Comparison of ENCODE assay signal across 25 cellular contexts in the genomic region with DNA sequence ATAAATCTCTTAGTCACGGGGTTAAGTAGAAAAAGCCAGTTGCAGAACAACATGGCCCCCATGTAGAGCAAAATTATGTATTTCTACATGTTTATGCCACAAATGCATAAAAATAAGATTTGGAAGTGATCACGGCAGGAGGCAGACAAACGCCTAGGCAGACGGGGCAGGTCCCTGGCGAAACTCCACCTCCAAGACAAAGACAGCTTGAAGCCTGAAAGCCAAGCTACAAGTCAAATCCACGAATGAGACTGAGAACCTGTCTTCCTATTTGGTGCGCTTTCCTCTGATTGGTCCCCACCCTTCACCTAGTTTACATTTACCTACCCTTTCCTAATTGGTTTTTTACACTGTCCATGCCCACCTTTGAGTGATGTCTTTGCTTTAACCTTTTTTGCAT. TPM values are rescaled to one million over a fixed set of nuclear protein-coding genes. Genes with fewer than 3 reads are reported as not detected.
DNase-seq lines count a peak whose midpoint lies in the region; ATAC-seq, FAIRE-seq and TF ChIP-seq lines count a peak whose summit lies in the region.
"Had no signal": no experiment of that assay in that cellular context is flagged by ENCODE, and none has a peak within 500 bp of the region (broad histone marks: within the 10 kb centered on the region; RNA-seq: fewer than 3 reads in every experiment).

No MANE protein-coding gene starts in this region.

- intact Hi-C loops in Calu3 (cut with micrococcal nuclease; ENCODE audit: unreplicated experiment) = no loop called here

- DNase-seq in H9 (peak; percentile 83), H1 (ENCODE audit: low read depth in 1 of 2, low spot score in 2 of 2) (no peak), neural progenitor cell (ENCODE audit: low spot score) (peak; percentile 39), Calu3 (no peak), HUDEP-2 (lab: John Stamatoyannopoulos, UW; ENCODE audit: unreplicated experiment in 76 of 76) (no peak), NCI-H774 (lab: John Stamatoyannopoulos, UW) (no peak)
- DNase-seq in stimulated activated naive B cell treated with anti-CD40 and anti-IgM and Interleukin-4, amounts not matched to agents 10 μg/mL and 1 μg/mL and 100 μg/mL, for 72 hours = no peak
- DNase-seq: CD4-positive, alpha-beta T cell; DMS53; GM23248; MM.1S; NCI-H1092 treated with DMSO at 0.1 percent for 48 hours; NCI-H1436 treated with DMSO at 0.1 percent for 48 hours; NCI-H187 treated with DMSO at 0.1 percent for 48 hours; NCI-H2171 treated with DMSO at 0.1 percent for 48 hours; NCI-H345; NCI-H510A treated with DMSO at 0.1 percent for 48 hours; NCI-H748 treated with DMSO at 0.1 percent for 48 hours; SIG-M5 had no signal

- H2AK5ac ChIP-seq in H9 (ENCODE audit: insufficient read length, low read length) = no peak overlapping the region
- H2AK5ac ChIP-seq in H1 (ENCODE audit: low read depth, low read length) = no peak overlapping the region

- H3K79me2 ChIP-seq in H9 (ENCODE audit: insufficient read depth, low read length) (no peaks in the 10 kb centered on the region), H1 (ENCODE audit: control insufficient read depth in 1 of 2, insufficient read depth in 2 of 2, low read length in 2 of 2) (no peaks in the 10 kb centered on the region), neural progenitor cell (ENCODE audit: low read depth) (no peaks in the 10 kb centered on the region)

- H3K4me3 ChIP-seq in H1 (ENCODE audit: extremely low read depth in 1 of 4, insufficient read depth in 2 of 4, low read depth in 3 of 4, low read length in 4 of 4) (peak overlapping the region in 3 of 4 experiments; percentile 9 to 43 (median 29); a peak in 4 of 8 replicates), neural progenitor cell (peak overlapping the region; percentile 13)
- H3K4me3 ChIP-seq: BLaER1, GM23248, SK-N-MC had no signal

- H3K27ac ChIP-seq in H9 (ENCODE audit: insufficient read length, low read depth, low read length) = no peak overlapping the region
- H3K27ac ChIP-seq in angular gyrus (ENCODE audit: low read depth, low read length) = peak overlapping the region; percentile 91
- no peak overlapping the region for H3K27ac ChIP-seq in H1 (ENCODE audit: low read depth, low read length)
- H3K27ac ChIP-seq in neural progenitor cell = no peak overlapping the region
- H3K27ac ChIP-seq: BLaER1, GM23248, KMS-11, SK-N-MC had no signal

- H4K8ac ChIP-seq in H9 (replicated peaks; ENCODE audit: insufficient read length, low read depth, low read length) (no peak overlapping the region), H1 (ENCODE audit: extremely low read depth, insufficient read depth, low read length) (no peak overlapping the region)

- no peaks in the 10 kb centered on the region for H3K27me3 ChIP-seq in H9 (ENCODE audit: insufficient read depth, low read length)
- H3K27me3 ChIP-seq in H1 (replicated peaks in 1 of 4; ENCODE audit: control insufficient read depth in 3 of 4, extremely low read depth in 1 of 4, insufficient read depth in 3 of 4, low read length in 3 of 4) = no peaks in the 10 kb centered on the region
- no peaks in the 10 kb centered on the region for H3K27me3 ChIP-seq in neural progenitor cell
- H3K27me3 ChIP-seq: BLaER1 had no signal

- no peaks in the 10 kb centered on the region for H3K4me1 ChIP-seq in H9 (ENCODE audit: insufficient read depth, low read length)
- peaks cover 0 to 10% (median 5%) of the 10 kb centered on the region in 4 experiments; a peak in 3 of 7 replicates for H3K4me1 ChIP-seq in H1 (replicated peaks in 1 of 4; ENCODE audit: control insufficient read depth in 3 of 4, insufficient read depth in 4 of 4, low read length in 3 of 4)
- peaks cover 11% of the 10 kb centered on the region for H3K4me1 ChIP-seq in neural progenitor cell

- no peak for ATAC-seq in stimulated activated naive B cell treated with anti-CD40 and anti-IgM and Interleukin-4, amounts not matched to agents 10 μg/mL and 1 μg/mL and 100 μg/mL, for 72 hours (replicated peaks)

- POLR2A ChIA-PET in H1 (lab: Charles Lee; ENCODE audit: partially characterized antibody) = interaction anchor here (0.6 to 1.7 kb wide), 5 partner anchors 12 to 32 kb away, joined by 3 to 4 read pairs (median 4); partner anchors contain the start of genes AHCY and ITCH

- no peak overlapping the region for H3K4ac ChIP-seq in H9 (ENCODE audit: low read depth, low read length)
- H3K4ac ChIP-seq in H1 (replicated peaks; ENCODE audit: insufficient read length, low read depth, low read length) = no peak overlapping the region

- no CpG with 5 or more reads among the region's 7 CpGs for WGBS in H9 (ENCODE audit: extremely low coverage, insufficient read length, low lambda C conversion rate)
- WGBS in H1 (ENCODE audit: extremely low coverage in 1 of 2, insufficient coverage in 1 of 2, insufficient read length in 1 of 2, insufficient replicate concordance in 2 of 2, low coverage in 1 of 2, low lambda C conversion rate in 2 of 2, missing lambda C conversion rate in 1 of 2), 2 experiments = 43% methylated on average over 7 of the region's 7 CpGs; no CpG with 5 or more reads in 1 of the 2 experiments

- no peaks in the 10 kb centered on the region for H3F3A ChIP-seq in neural progenitor cell (ENCODE audit: low read depth)

- no peak for TF ChIP-seq EP300 in H1 (IDR thresholded peaks at IDR 0.05; ENCODE audit: borderline replicate concordance in 1 of 2, low read depth in 2 of 2, low read length in 2 of 2)

- no peak overlapping the region for H3K4me2 ChIP-seq in H9 (ENCODE audit: insufficient read depth, insufficient read length, low read length)
- H3K4me2 ChIP-seq in H1 (ENCODE audit: insufficient read depth in 1 of 2, low read depth in 2 of 2, low read length in 2 of 2) = peak overlapping the region in 1 of 2 experiments; percentile 49; a peak in 2 of 4 replicates
- peak overlapping the region; percentile 28 for H3K4me2 ChIP-seq in neural progenitor cell
- H3K4me2 ChIP-seq: BLaER1, KMS-11 had no signal

- H4K5ac ChIP-seq in H9 (ENCODE audit: insufficient read length, low read depth, low read length) (no peak overlapping the region), H1 (ENCODE audit: insufficient read length, low read depth, low read length) (no peak overlapping the region)

- H2BK20ac ChIP-seq in H9 (ENCODE audit: low read depth, low read length, poor library complexity, severe bottlenecking) = no peak overlapping the region
- H2BK20ac ChIP-seq in H1 (ENCODE audit: low read length) = no peak overlapping the region

- no peak overlapping the region; a peak in 1 of 7 replicates for H3K27ac Mint-ChIP-seq in H9
- H3K27ac Mint-ChIP-seq in neural progenitor cell = no peak overlapping the region
- H3K27ac Mint-ChIP-seq in Calu3 (ENCODE audit: unreplicated experiment) = no peak overlapping the region
- no peak overlapping the region for H3K27ac Mint-ChIP-seq in stimulated activated naive B cell treated with anti-CD40 and anti-IgM and Interleukin-4, amounts not matched to agents 10 μg/mL and 1 μg/mL and 100 μg/mL, for 72 hours
- H3K27ac Mint-ChIP-seq: CD4-positive, alpha-beta T cell had no signal

- H2BK120ac ChIP-seq in H9 (ENCODE audit: low read depth, low read length, poor library complexity, severe bottlenecking) (no peak overlapping the region), H1 (replicated peaks; ENCODE audit: low read depth, low read length) (no peak overlapping the region)

- TF ChIP-seq POLR2A in H1 (IDR thresholded peaks at IDR 0.05; ENCODE audit: control extremely low read depth in 1 of 2, low read depth in 2 of 2, low read length in 2 of 2) = no peak

- H2AFZ ChIP-seq in H9 (ENCODE audit: low read length) (no peak overlapping the region), H1 (ENCODE audit: low read length) (peak overlapping the region; percentile 93), neural progenitor cell (replicated peaks) (no peak overlapping the region)
- H2AFZ ChIP-seq: GM23248 had no signal

- no peak overlapping the region for H3T11ph ChIP-seq in H9 (ENCODE audit: low read length)

- H3K56ac ChIP-seq in H9 (ENCODE audit: insufficient read length, low read depth, low read length) = no peak overlapping the region
- H3K56ac ChIP-seq in H1 (replicated peaks; ENCODE audit: insufficient read length, low read depth, low read length) = no peak overlapping the region

- no peak for TF ChIP-seq RAD21 in H1 (IDR thresholded peaks at IDR 0.05 in 1 of 2, conservative IDR thresholded peaks at IDR 0.05 in 1 of 2; ENCODE audit: low read depth in 2 of 2, low read length in 2 of 2)

- H3K36me3 ChIP-seq in H1 (ENCODE audit: control insufficient read depth in 2 of 4, insufficient read depth in 4 of 4, low read length in 3 of 4) (no peaks in the 10 kb centered on the region), neural progenitor cell (no peaks in the 10 kb centered on the region)
- H3K36me3 ChIP-seq: BLaER1 had no signal

- TF ChIP-seq CTCF in H9 (conservative IDR thresholded peaks at IDR 0.05) (no peak), H1 (IDR thresholded peaks at IDR 0.05; ENCODE audit: control extremely low read depth in 1 of 3, insufficient read depth in 1 of 3, low read depth in 1 of 3, low read length in 3 of 3) (no peak), neural progenitor cell (IDR thresholded peaks at IDR 0.05) (no peak), Calu3 (IDR thresholded peaks at IDR 0.05; ENCODE audit: unreplicated experiment) (no peak)

- no peak overlapping the region for H2BK5ac ChIP-seq in H9 (ENCODE audit: insufficient read length, low read length)
- H2BK5ac ChIP-seq in H1 (ENCODE audit: low read depth, low read length) = 0 out of 2 replicates have a peak overlapping the region, but pooled peaks have one; percentile 8

- H3K79me1 ChIP-seq in H9 (ENCODE audit: insufficient read depth, low read depth, low read length, poor library complexity, severe bottlenecking) (no peaks in the 10 kb centered on the region), H1 (ENCODE audit: low read depth, low read length) (no peaks in the 10 kb centered on the region)

- no peak overlapping the region for H2BK12ac ChIP-seq in H9 (ENCODE audit: insufficient read length, low read depth, low read length)
- no peak overlapping the region for H2BK12ac ChIP-seq in H1 (ENCODE audit: low read depth, low read length)

- H3K27me3 Mint-ChIP-seq in H9 (ENCODE audit: low read depth) = no peaks in the 10 kb centered on the region
- no peaks in the 10 kb centered on the region for H3K27me3 Mint-ChIP-seq in neural progenitor cell (ENCODE audit: insufficient read depth, low read depth)
- H3K27me3 Mint-ChIP-seq in Calu3 (ENCODE audit: unreplicated experiment) = no peaks in the 10 kb centered on the region
- no peaks in the 10 kb centered on the region for H3K27me3 Mint-ChIP-seq in stimulated activated naive B cell treated with anti-CD40 and anti-IgM and Interleukin-4, amounts not matched to agents 10 μg/mL and 1 μg/mL and 100 μg/mL, for 72 hours
- H3K27me3 Mint-ChIP-seq: CD4-positive, alpha-beta T cell had no signal

- H3K14ac ChIP-seq in H9 (ENCODE audit: insufficient read depth, low read length) (no peak overlapping the region), H1 (ENCODE audit: insufficient read length) (no peak overlapping the region)

- H3K23me2 ChIP-seq in H9 (ENCODE audit: insufficient read length, low read depth, low read length, poor library complexity, severe bottlenecking) (no peaks in the 10 kb centered on the region), H1 (ENCODE audit: low read depth, low read length) (no peaks in the 10 kb centered on the region; the same call in 1 of the 2 replicates)

- H3K9me3 ChIP-seq in H9 (ENCODE audit: control insufficient read depth, low read depth, low read length) (no peaks in the 10 kb centered on the region), H1 (ENCODE audit: insufficient read depth in 2 of 2, low read depth in 1 of 2, low read length in 1 of 2) (no peaks in the 10 kb centered on the region), neural progenitor cell (ENCODE audit: low read depth) (no peaks in the 10 kb centered on the region)

- H3K23ac ChIP-seq in H9 (ENCODE audit: insufficient read length, low read depth, low read length) = no peak overlapping the region
- H3K23ac ChIP-seq in H1 (ENCODE audit: insufficient read length) = no peak overlapping the region

- H3K4me3 Mint-ChIP-seq in H9 (no peak overlapping the region), neural progenitor cell (no peak overlapping the region), Calu3 (ENCODE audit: low read depth, unreplicated experiment) (no peak overlapping the region)
- no peak overlapping the region for H3K4me3 Mint-ChIP-seq in stimulated activated naive B cell treated with anti-CD40 and anti-IgM and Interleukin-4, amounts not matched to agents 10 μg/mL and 1 μg/mL and 100 μg/mL, for 72 hours
- H3K4me3 Mint-ChIP-seq: CD4-positive, alpha-beta T cell had no signal

- CTCF ChIA-PET in H1 (lab: Charles Lee; ENCODE audit: partially characterized antibody) (interaction anchor here (1.0 to 4.8 kb wide), 4 partner anchors 19 to 212 kb away, joined by 3 to 32 read pairs (median 3); no protein-coding TSS in a partner anchor), Calu3 (lab: Charles Lee) (no interaction called here)

- H3K18ac ChIP-seq in H9 (ENCODE audit: insufficient read length, low read depth, low read length) (no peak overlapping the region), H1 (ENCODE audit: extremely low read depth, low read length) (no peak overlapping the region)

- peak; percentile 50 for FAIRE-seq in H1 (lab: Jason Lieb, UNC)
- FAIRE-seq: A204.1, RCC 7860 had no signal

- BruUV-seq in Calu3 (replicated peaks; lab: Mats Ljungman, UMichigan) = no TSS peak

- H3K9ac ChIP-seq in H9 (ENCODE audit: extremely low read depth, insufficient read length, low read length) (no peak overlapping the region), H1 (replicated peaks in 1 of 4; ENCODE audit: extremely low read depth in 1 of 4, low read depth in 3 of 4, low read length in 3 of 4) (no peak overlapping the region), neural progenitor cell (no peak overlapping the region)
- H3K9ac ChIP-seq: BLaER1, GM23248, KMS-11 had no signal

- H3K36me3 Mint-ChIP-seq in H9 (ENCODE audit: insufficient read depth in 1 of 3, low read depth in 3 of 3) (no peaks in the 10 kb centered on the region), neural progenitor cell (no peaks in the 10 kb centered on the region), Calu3 (ENCODE audit: insufficient read depth, unreplicated experiment) (no peaks in the 10 kb centered on the region)
- H3K36me3 Mint-ChIP-seq in stimulated activated naive B cell treated with anti-CD40 and anti-IgM and Interleukin-4, amounts not matched to agents 10 μg/mL and 1 μg/mL and 100 μg/mL, for 72 hours = no peaks in the 10 kb centered on the region

- H4K20me1 ChIP-seq in H9 (ENCODE audit: control insufficient read depth, insufficient read depth, insufficient read length) (no peaks in the 10 kb centered on the region), H1 (replicated peaks in 1 of 2; ENCODE audit: control insufficient read depth in 1 of 2, insufficient read depth in 2 of 2, low read length in 2 of 2) (no peaks in the 10 kb centered on the region), neural progenitor cell (ENCODE audit: low read depth) (no peaks in the 10 kb centered on the region)
- H4K20me1 ChIP-seq: BLaER1 had no signal

- H3K4me1 Mint-ChIP-seq in H9 (peaks cover 10 to 18% of the 10 kb centered on the region in 2 experiments), neural progenitor cell (peaks cover 14% of the 10 kb centered on the region), Calu3 (ENCODE audit: low read depth, unreplicated experiment) (peaks cover 19% of the 10 kb centered on the region)
- peaks cover 3 to 7% of the 10 kb centered on the region in 2 donors for H3K4me1 Mint-ChIP-seq in stimulated activated naive B cell treated with anti-CD40 and anti-IgM and Interleukin-4, amounts not matched to agents 10 μg/mL and 1 μg/mL and 100 μg/mL, for 72 hours

- H2BK15ac ChIP-seq in H9 (ENCODE audit: low read depth, low read length) = no peak overlapping the region
- H2BK15ac ChIP-seq in H1 (ENCODE audit: low read length) = no peak overlapping the region

- no peaks in the 10 kb centered on the region for H3K9me3 Mint-ChIP-seq in H9
- H3K9me3 Mint-ChIP-seq in neural progenitor cell = no peaks in the 10 kb centered on the region
- H3K9me3 Mint-ChIP-seq in Calu3 (ENCODE audit: low read depth, unreplicated experiment) = no peaks in the 10 kb centered on the region
- H3K9me3 Mint-ChIP-seq in stimulated activated naive B cell treated with anti-CD40 and anti-IgM and Interleukin-4, amounts not matched to agents 10 μg/mL and 1 μg/mL and 100 μg/mL, for 72 hours = no peaks in the 10 kb centered on the region
- H3K9me3 Mint-ChIP-seq: CD4-positive, alpha-beta T cell had no signal

- H4K91ac ChIP-seq in H9 (ENCODE audit: insufficient read length, low read depth, low read length) (no peak overlapping the region), H1 (replicated peaks; ENCODE audit: insufficient read length, low read length) (no peak overlapping the region)

RNA-seq across cellular contexts. Expression of gene AHCY, which starts 28.7 kb away (rescaled TPM):
- total RNA-seq in H9 (2021) = 461 and 473 TPM in 2 replicates
- total RNA-seq in H1 (2021; fragmentation: NEBNext Ultra II Directional; extraction: Animal tissue kit (Norgen Biotek cat#: 25700)) = 404 and 414 TPM in 2 replicates
- polyA plus RNA-seq in H1 (2011; rRNA removed) = 638 and 688 TPM in 2 replicates
- polyA plus RNA-seq in H1 (2011; cell fraction: cytosol; rRNA removed) = 622 TPM
- 664 TPM for polyA plus RNA-seq in H1 (2011; cell fraction: nucleus; rRNA removed)
- 355 to 467 TPM (median 460 TPM) in 4 replicates for polyA plus RNA-seq in H1 (2012, experiment 1 of 2)
- 668 TPM for polyA plus RNA-seq in H1 (2012, experiment 2 of 2)
- 249 TPM for polyA plus RNA-seq in H1 (2013, experiment 1 of 2)
- polyA plus RNA-seq in H1 (2013, experiment 2 of 2) = 250 TPM
- 889 and 910 TPM in 2 replicates for polyA minus RNA-seq in H1 (2011; rRNA and poly(A)+ RNA removed)
- 394 TPM for polyA minus RNA-seq in H1 (2011; cell fraction: cytosol; rRNA and poly(A)+ RNA removed)
- 315 TPM for polyA minus RNA-seq in H1 (2011; cell fraction: nucleus; rRNA and poly(A)+ RNA removed)
- total RNA-seq in neural progenitor cell (ENCODE audit: low replicate concordance) = 184 and 269 TPM in 2 replicates
- 169 and 179 TPM in 2 replicates for total RNA-seq in Calu3 (2022)

RNA-seq across cellular contexts. Expression of gene ITCH, which starts 31.2 kb away (rescaled TPM):
- total RNA-seq in H9 (2021) = 55.9 and 56.9 TPM in 2 replicates
- 39.2 and 45.2 TPM in 2 replicates for total RNA-seq in H1 (2021; fragmentation: NEBNext Ultra II Directional; extraction: Animal tissue kit (Norgen Biotek cat#: 25700))
- 2.5 and 3.9 TPM in 2 replicates for polyA plus RNA-seq in H1 (2011; rRNA removed)
- polyA plus RNA-seq in H1 (2011; cell fraction: cytosol; rRNA removed) = 5.5 TPM
- polyA plus RNA-seq in H1 (2011; cell fraction: nucleus; rRNA removed) = 3.7 TPM
- polyA plus RNA-seq in H1 (2012, experiment 1 of 2) = 11.9 to 27.2 TPM (median 16.6 TPM) in 4 replicates
- 1.3 TPM for polyA plus RNA-seq in H1 (2012, experiment 2 of 2)
- 13.3 TPM for polyA plus RNA-seq in H1 (2013, experiment 1 of 2)
- polyA plus RNA-seq in H1 (2013, experiment 2 of 2) = 13.1 TPM
- polyA minus RNA-seq in H1 (2011; rRNA and poly(A)+ RNA removed) = 21.3 and 28.5 TPM in 2 replicates
- polyA minus RNA-seq in H1 (2011; cell fraction: cytosol; rRNA and poly(A)+ RNA removed) = 8.4 TPM
- 18.7 TPM for polyA minus RNA-seq in H1 (2011; cell fraction: nucleus; rRNA and poly(A)+ RNA removed)
- total RNA-seq in neural progenitor cell (ENCODE audit: low replicate concordance) = 47.4 and 55.2 TPM in 2 replicates
- 90.1 and 91.6 TPM in 2 replicates for total RNA-seq in Calu3 (2022)

Comparison
In these comparisons a context has a peak if more than half of its experiments do, and no peak if none do; other contexts are left out.
1. DNase-seq: peak in H9 (single experiment) and neural progenitor cell (single experiment); none in H1 (0 of 2), Calu3 (single experiment), HUDEP-2 (0 of 76), NCI-H774 (single experiment) and stimulated activated naive B cell treated with anti-CD40 and anti-IgM and Interleukin-4, amounts not matched to agents 10 μg/mL and 1 μg/mL and 100 μg/mL, for 72 hours (single experiment).